16 cellular contexts compared by ENCODE assay signal in genomic region chr7:18174996-18175395, GRCh38.
"Had no signal": no experiment of that assay in that cellular context is flagged by ENCODE, and none has a peak within 500 bp of the region (broad histone marks: within the 10 kb centered on the region; RNA-seq: fewer than 3 reads in every experiment).

No MANE protein-coding gene starts in this region.

- H3K27ac Mint-ChIP-seq: activated B cell treated with CpG ODN at 0.5 μM for 24 hours; activated CD4-positive, alpha-beta memory T cell treated with anti-CD3 and anti-CD28 coated beads for 36 hours; activated CD8-positive, alpha-beta memory T cell treated with anti-CD3 and anti-CD28 coated beads, Interleukin-2, amount 10 ng/mL, durations not matched to agents 7 days and 5 days; activated naive CD8-positive, alpha-beta T cell; naive B cell; stimulated activated effector memory CD8-positive, alpha-beta T cell treated with anti-CD3 and anti-CD28 coated beads, Interleukin-12 subunit alpha, Interleukin-12 subunit beta, amount 100 ng/mL, for 72 hours had no signal

- H3K4me3 ChIP-seq: left lung, mucosa of descending colon, pancreas, right lobe of liver, testis had no signal

- H3K9me3 Mint-ChIP-seq: activated B cell treated with CpG ODN at 0.5 μM for 24 hours; activated CD4-positive, alpha-beta memory T cell treated with anti-CD3 and anti-CD28 coated beads for 36 hours; stimulated activated effector memory CD8-positive, alpha-beta T cell treated with anti-CD3 and anti-CD28 coated beads, Interleukin-12 subunit alpha, Interleukin-12 subunit beta, amount 100 ng/mL, for 72 hours had no signal

- DNase-seq: activated B cell treated with CpG ODN at 0.5 μM for 24 hours; activated CD4-positive, alpha-beta memory T cell treated with anti-CD3 and anti-CD28 coated beads for 36 hours; activated CD4-positive, alpha-beta T cell treated with anti-CD3 and anti-CD28 coated beads for 4 hours; activated CD8-positive, alpha-beta memory T cell treated with anti-CD3 and anti-CD28 coated beads, Interleukin-2, amount 10 ng/mL, durations not matched to agents 7 days and 5 days; foreskin melanocyte; naive B cell; right lobe of liver; small intestine; stimulated activated CD4-positive, alpha-beta T cell treated with anti-CD3 and anti-CD28 coated beads, Interleukin-4, amount 100 ng/mL, for 24 hours; testis had no signal

- H3K36me3 ChIP-seq: left lung, neutrophil, pancreas, right lobe of liver had no signal

- H3K9me3 ChIP-seq: left lung, mucosa of descending colon, neutrophil, pancreas, right lobe of liver, testis had no signal

- H3K4me1 ChIP-seq: right lobe of liver, testis had no signal

- H3K27me3 Mint-ChIP-seq: activated naive CD8-positive, alpha-beta T cell had no signal

- H3K36me3 Mint-ChIP-seq: activated CD4-positive, alpha-beta memory T cell treated with anti-CD3 and anti-CD28 coated beads for 36 hours; activated CD8-positive, alpha-beta memory T cell treated with anti-CD3 and anti-CD28 coated beads, Interleukin-2, amount 10 ng/mL, durations not matched to agents 7 days and 5 days; activated naive CD8-positive, alpha-beta T cell; stimulated activated effector memory CD8-positive, alpha-beta T cell treated with anti-CD3 and anti-CD28 coated beads, Interleukin-12 subunit alpha, Interleukin-12 subunit beta, amount 100 ng/mL, for 72 hours had no signal

- H3K27ac ChIP-seq: left lung, neutrophil, pancreas, right lobe of liver, testis had no signal

- H3K27me3 ChIP-seq: left lung, neutrophil, pancreas, right lobe of liver, testis had no signal

- ATAC-seq: activated CD8-positive, alpha-beta memory T cell treated with anti-CD3 and anti-CD28 coated beads, Interleukin-2, amount 10 ng/mL, durations not matched to agents 7 days and 5 days; left lung; mucosa of descending colon; stimulated activated effector memory CD8-positive, alpha-beta T cell treated with anti-CD3 and anti-CD28 coated beads, Interleukin-12 subunit alpha, Interleukin-12 subunit beta, amount 100 ng/mL, for 72 hours had no signal

- H3K4me3 Mint-ChIP-seq: activated B cell treated with CpG ODN at 0.5 μM for 24 hours; activated CD4-positive, alpha-beta memory T cell treated with anti-CD3 and anti-CD28 coated beads for 36 hours; activated CD8-positive, alpha-beta memory T cell treated with anti-CD3 and anti-CD28 coated beads, Interleukin-2, amount 10 ng/mL, durations not matched to agents 7 days and 5 days; activated naive CD8-positive, alpha-beta T cell; naive B cell; stimulated activated effector memory CD8-positive, alpha-beta T cell treated with anti-CD3 and anti-CD28 coated beads, Interleukin-12 subunit alpha, Interleukin-12 subunit beta, amount 100 ng/mL, for 72 hours had no signal
